In the genomic region with DNA sequence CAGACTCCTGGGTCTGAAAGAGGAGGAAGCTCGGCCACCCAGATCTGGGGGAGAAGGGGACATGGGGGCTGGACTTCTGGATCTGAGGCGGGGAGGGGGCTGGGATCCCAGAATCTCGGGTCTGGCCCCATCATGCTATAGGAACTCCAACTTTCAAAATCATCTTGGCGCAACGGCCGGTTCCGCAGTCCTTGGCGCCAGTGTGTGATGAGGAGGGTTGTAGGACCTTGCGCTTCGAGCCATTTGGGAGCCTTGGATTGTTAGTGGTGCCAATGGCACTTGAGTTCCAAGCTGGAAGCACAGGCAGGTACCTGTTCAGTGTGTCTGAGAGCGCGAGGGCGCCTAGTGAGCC, we compare ENCODE assay signal across 9 cellular contexts. TPM values are rescaled to one million over a fixed set of nuclear protein-coding genes. Genes with fewer than 3 reads are reported as not detected.
DNase-seq lines count a peak whose midpoint lies in the region; ATAC-seq and TF ChIP-seq lines count a peak whose summit lies in the region.
"Had no signal": no experiment of that assay in that cellular context is flagged by ENCODE, and none has a peak within 500 bp of the region (broad histone marks: within the 10 kb centered on the region; RNA-seq: fewer than 3 reads in every experiment).

No MANE protein-coding gene starts in this region.

- peaks cover 68% of the 10 kb centered on the region for H3K79me2 ChIP-seq in fibroblast of lung (ENCODE audit: control insufficient read depth, insufficient read depth, low read length)

- peaks cover 26% of the 10 kb centered on the region for H3K36me3 ChIP-seq in SJSA1
- peaks cover 5% of the 10 kb centered on the region for H3K36me3 ChIP-seq in fibroblast of lung (ENCODE audit: control insufficient read depth, insufficient read depth, low read length)
- peaks cover 5% of the 10 kb centered on the region for H3K36me3 ChIP-seq in rectal smooth muscle tissue (ENCODE audit: control insufficient read depth, insufficient read depth, low read length)

- DNase-seq in GM12865 (ENCODE audit: low read depth) (no peak), SJSA1 (ENCODE audit: low read depth in 1 of 2, low spot score in 2 of 2) (peak in 1 of 2 experiments; percentile 11), fibroblast of lung (ENCODE audit: low read depth in 2 of 2) (no peak), NCI-H1092 treated with DMSO at 0.1 percent for 48 hours (lab: John Stamatoyannopoulos, UW) (no peak), NCI-H82 treated with DMSO at 0.1 percent for 48 hours (lab: John Stamatoyannopoulos, UW; ENCODE audit: unreplicated experiment) (no peak)
- DNase-seq in effector CD8-positive, alpha-beta T cell (lab: John Stamatoyannopoulos, UW), result no peak

- H3K9me3 ChIP-seq in SJSA1 (replicated peaks) (no peaks in the 10 kb centered on the region), fibroblast of lung (ENCODE audit: control insufficient read depth, insufficient read depth, low read depth, low read length) (no peaks in the 10 kb centered on the region)

- peak overlapping the region; percentile 95 for H3K4me3 ChIP-seq in GM12865 (ENCODE audit: low read depth, low read length)
- peak overlapping the region; percentile 51 for H3K4me3 ChIP-seq in SJSA1
- H3K4me3 ChIP-seq in fibroblast of lung (replicated peaks in 1 of 4; ENCODE audit: control extremely low read depth in 1 of 4, insufficient read depth in 1 of 4, low read depth in 3 of 4, low read length in 4 of 4), result peak overlapping the region; percentile 83 to 98 (median 98)
- H3K4me3 ChIP-seq in rectal smooth muscle tissue (ENCODE audit: low read length), result peak overlapping the region; percentile 79

- no peak for ATAC-seq in GM18498 (IDR thresholded peaks at IDR 0.05; ENCODE audit: unreplicated experiment)

- peak overlapping the region; percentile 78 for H2AFZ ChIP-seq in fibroblast of lung (ENCODE audit: low read length)

- H3K27me3 ChIP-seq in SJSA1 (replicated peaks) (no peaks in the 10 kb centered on the region), fibroblast of lung (ENCODE audit: control insufficient read depth, insufficient read depth, low read length) (no peaks in the 10 kb centered on the region), rectal smooth muscle tissue (ENCODE audit: control insufficient read depth, insufficient read depth, low read length) (no peaks in the 10 kb centered on the region)

- peaks cover 15% of the 10 kb centered on the region for H3K4me1 ChIP-seq in SJSA1 (replicated peaks)
- H3K4me1 ChIP-seq in fibroblast of lung (ENCODE audit: control insufficient read depth, extremely low read depth, insufficient read depth, low read length), result peaks cover 19% of the 10 kb centered on the region
- H3K4me1 ChIP-seq in rectal smooth muscle tissue (ENCODE audit: control insufficient read depth, insufficient read depth, low read length), result peaks cover 11% of the 10 kb centered on the region

- H3K4me2 ChIP-seq in fibroblast of lung (ENCODE audit: extremely low read depth, insufficient read depth, low read length), result peak overlapping the region; percentile 73

- peak overlapping the region; percentile 68 for H3K9ac ChIP-seq in fibroblast of lung (ENCODE audit: insufficient read depth, low read length)
- peak overlapping the region; percentile 19 for H3K9ac ChIP-seq in rectal smooth muscle tissue (ENCODE audit: low read length)

- TF ChIP-seq CTCF in GM12865 (IDR thresholded peaks at IDR 0.05; ENCODE audit: insufficient read depth, low read depth, low read length, missing control alignments) (no peak), fibroblast of lung (conservative IDR thresholded peaks at IDR 0.05 in 1 of 2, IDR thresholded peaks at IDR 0.05 in 1 of 2; ENCODE audit: low read depth in 1 of 2, low read length in 2 of 2) (no peak)

- H3K27ac ChIP-seq in SJSA1 (peak overlapping the region; percentile 80), fibroblast of lung (ENCODE audit: insufficient read depth, low read length) (peak overlapping the region; percentile 88), rectal smooth muscle tissue (ENCODE audit: low read depth, low read length) (peak overlapping the region; percentile 95)

- no peaks in the 10 kb centered on the region for H4K20me1 ChIP-seq in fibroblast of lung (ENCODE audit: control insufficient read depth, extremely low read depth, insufficient read depth, low read length)

RNA-seq across cellular contexts. Expression of gene RUVBL2, which starts 0.3 kb away (rescaled TPM):
- 238 and 322 TPM in 2 replicates for total RNA-seq in SJSA1 (2014; rRNA removed; shearing (Covaris generic))
- 128 and 158 TPM in 2 replicates for total RNA-seq in fibroblast of lung
- 77.6 and 157 TPM in 2 replicates for polyA plus RNA-seq in fibroblast of lung
- polyA plus RNA-seq in fibroblast of lung (2012), result 88.1 and 178 TPM in 2 replicates
- 138 and 212 TPM in 2 replicates for polyA minus RNA-seq in fibroblast of lung (ENCODE audit: low replicate concordance)

RNA-seq across cellular contexts. Expression of gene GYS1, which starts 0.9 kb away (rescaled TPM):
- 19.5 and 38.2 TPM in 2 replicates for total RNA-seq in SJSA1 (2014; rRNA removed; shearing (Covaris generic))
- total RNA-seq in fibroblast of lung, result 18.7 and 31.2 TPM in 2 replicates
- polyA plus RNA-seq in fibroblast of lung, result 42.8 and 43.0 TPM in 2 replicates
- 49.0 and 53.8 TPM in 2 replicates for polyA plus RNA-seq in fibroblast of lung (2012)
- polyA minus RNA-seq in fibroblast of lung (ENCODE audit: low replicate concordance), result 160 and 250 TPM in 2 replicates

RNA-seq across cellular contexts. Expression of gene LHB, which starts 22.9 kb away (rescaled TPM):
- 0.34 TPM in 1 of 2 replicates, not detected in the other for total RNA-seq in SJSA1 (2014; rRNA removed; shearing (Covaris generic))
- total RNA-seq in fibroblast of lung, result not detected in 2 replicates
- polyA plus RNA-seq in fibroblast of lung, result 0.17 TPM in 1 of 2 replicates, not detected in the other
- 0.56 TPM in 1 of 2 replicates, not detected in the other for polyA plus RNA-seq in fibroblast of lung (2012)
- polyA minus RNA-seq in fibroblast of lung (ENCODE audit: low replicate concordance), result not detected in 2 replicates

RNA-seq across cellular contexts. Expression of gene FTL, which starts 28.9 kb away (rescaled TPM):
- 2,837 and 3,145 TPM in 2 replicates for total RNA-seq in SJSA1 (2014; rRNA removed; shearing (Covaris generic))
- total RNA-seq in fibroblast of lung, result 6,440 and 8,266 TPM in 2 replicates
- 1,844 and 2,689 TPM in 2 replicates for polyA plus RNA-seq in fibroblast of lung
- 6,095 and 7,901 TPM in 2 replicates for polyA plus RNA-seq in fibroblast of lung (2012)
- polyA minus RNA-seq in fibroblast of lung (ENCODE audit: low replicate concordance), result 6,558 and 6,655 TPM in 2 replicates

RNA-seq across cellular contexts. Expression of gene CGB3, which starts 30.1 kb away (rescaled TPM):
- not detected in 2 replicates for total RNA-seq in SJSA1 (2014; rRNA removed; shearing (Covaris generic))
- total RNA-seq in fibroblast of lung, result not detected in 2 replicates
- polyA plus RNA-seq in fibroblast of lung, result not detected in 2 replicates
- not detected in 2 replicates for polyA plus RNA-seq in fibroblast of lung (2012)
- not detected in 2 replicates for polyA minus RNA-seq in fibroblast of lung (ENCODE audit: low replicate concordance)
- total RNA-seq: glomerular endothelial cell had no signal
